Comparison of ENCODE assay signal across 29 cellular contexts in the genomic region with DNA sequence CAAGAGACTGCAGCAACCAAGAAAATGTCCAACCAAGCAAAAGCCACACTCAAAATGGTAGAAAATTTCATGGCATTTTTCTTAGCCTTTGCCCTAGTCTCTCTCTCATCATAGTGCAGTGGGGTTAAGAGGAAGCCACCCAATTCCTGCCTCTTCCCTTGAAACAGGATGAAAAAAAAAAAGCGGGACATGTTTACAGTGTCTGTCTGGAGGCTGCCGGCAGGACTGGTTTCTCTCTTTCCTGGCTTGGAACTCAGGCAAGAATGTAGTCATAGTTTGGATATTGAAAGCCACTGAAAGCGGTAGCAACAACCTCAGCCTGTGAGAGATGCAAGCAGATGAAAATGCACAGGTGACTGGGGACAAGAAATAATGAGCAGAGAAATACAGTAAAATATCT. TPM values are rescaled to one million over a fixed set of nuclear protein-coding genes. Genes with fewer than 3 reads are reported as not detected.
DNase-seq lines count a peak whose midpoint lies in the region; ATAC-seq and TF ChIP-seq lines count a peak whose summit lies in the region.
"Had no signal": no experiment of that assay in that cellular context is flagged by ENCODE, and none has a peak within 500 bp of the region (broad histone marks: within the 10 kb centered on the region; RNA-seq: fewer than 3 reads in every experiment).

No MANE protein-coding gene starts in this region.

- peaks cover 14% of the 10 kb centered on the region for H3K4me1 Mint-ChIP-seq in MCF 10A (ENCODE audit: insufficient read depth, unreplicated experiment)
- H3K4me1 Mint-ChIP-seq: immature natural killer cell; stimulated activated naive CD8-positive, alpha-beta T cell treated with anti-CD3 and anti-CD28 coated beads, Interleukin-15, amount 100 ng/mL, for 72 hours had no signal

- in situ Hi-C loops in T47D (cut with HindIII; ENCODE audit: low pct_unique_long_range_greater_than_20kb, low sequenced_read_pairs), result no loop called here

- no peak overlapping the region for H3K27ac ChIP-seq in A673 (ENCODE audit: low read depth, low read length, poor library complexity, severe bottlenecking)
- H3K27ac ChIP-seq: dorsolateral prefrontal cortex, epithelial cell of prostate, foreskin keratinocyte, tibial nerve, WERI-Rb-1 had no signal

- H3K9me3 ChIP-seq in A673 (ENCODE audit: low read depth, low read length, poor library complexity, severe bottlenecking), result no peaks in the 10 kb centered on the region
- H3K9me3 ChIP-seq: mucosa of descending colon, tibial nerve had no signal

- peak; percentile 7 to 60 for DNase-seq in T47D (ENCODE audit: low read depth in 1 of 2, low spot score in 1 of 2)
- no peak for DNase-seq in MCF 10A (ENCODE audit: unreplicated experiment)
- peak; percentile 26 for DNase-seq in astrocyte of the hippocampus (ENCODE audit: low read depth, low spot score)
- DNase-seq in iris pigment epithelial cell (ENCODE audit: low read depth), result peak; percentile 69
- no peak for DNase-seq in A673 (ENCODE audit: low spot score)
- DNase-seq in left cardiac atrium, result no peak
- DNase-seq: 8988T; activated naive CD4-positive, alpha-beta T cell treated with anti-CD3 and anti-CD28 coated beads, Interleukin-2, amount 50 U/mL, for 16 hours; caudate nucleus; CD8-positive, alpha-beta T cell; dorsolateral prefrontal cortex; foreskin keratinocyte; GF-D8; GOT3; immature natural killer cell; Kasumi-1; mucosa of descending colon; NCI-H1048; NCI-H1930; NCI-H226; stimulated activated naive CD8-positive, alpha-beta T cell treated with anti-CD3 and anti-CD28 coated beads, Interleukin-15, amount 100 ng/mL, for 72 hours; WERI-Rb-1 had no signal

- ATAC-seq in GM19395 (IDR thresholded peaks at IDR 0.05; ENCODE audit: unreplicated experiment) (no peak), left cardiac atrium (no peak), HG03457 (IDR thresholded peaks at IDR 0.05; ENCODE audit: unreplicated experiment) (no peak)
- ATAC-seq: CD8-positive, alpha-beta T cell; foreskin keratinocyte; mucosa of descending colon; sciatic nerve; stimulated activated naive CD8-positive, alpha-beta T cell treated with anti-CD3 and anti-CD28 coated beads, Interleukin-15, amount 100 ng/mL, for 72 hours had no signal

- H3K9me3 Mint-ChIP-seq in MCF 10A (ENCODE audit: unreplicated experiment), result peaks cover 12% of the 10 kb centered on the region
- H3K9me3 Mint-ChIP-seq: CD8-positive, alpha-beta T cell; T-helper 2 cell treated with Interferon-gamma antibody and Interleukin-4, amounts not matched to agents 5 μg/mL and 100 μg/mL, for 36 hours had no signal

- POLR2A ChIA-PET in MCF 10A (lab: Yijun Ruan, JAX) (interaction anchor here (0.6 to 0.9 kb wide), 3 partner anchors 16 to 133 kb away, joined by 3 read pairs; no protein-coding TSS in a partner anchor), A673 (lab: Charles Lee; ENCODE audit: low non-redundant PET) (no interaction called here)

- no peaks in the 10 kb centered on the region for H3K4me1 ChIP-seq in A673 (ENCODE audit: insufficient read depth, low read length, poor library complexity, severe bottlenecking)
- H3K4me1 ChIP-seq: tibial nerve had no signal

- intact Hi-C loops in MCF 10A (cut with micrococcal nuclease), result no loop called here
- intact Hi-C loops in A673 (cut with micrococcal nuclease; ENCODE audit: unreplicated experiment), result no loop called here
- intact Hi-C loops in left cardiac atrium (cut with DNase I), result no loop called here

- H3K27ac Mint-ChIP-seq in MCF 10A (ENCODE audit: low read depth, unreplicated experiment), result no peak overlapping the region
- H3K27ac Mint-ChIP-seq: CD8-positive, alpha-beta T cell; immature natural killer cell; stimulated activated naive CD8-positive, alpha-beta T cell treated with anti-CD3 and anti-CD28 coated beads, Interleukin-15, amount 100 ng/mL, for 72 hours; T-helper 2 cell treated with Interferon-gamma antibody and Interleukin-4, amounts not matched to agents 5 μg/mL and 100 μg/mL, for 36 hours had no signal

- no peak for TF ChIP-seq CTCF in MCF 10A (IDR thresholded peaks at IDR 0.05; ENCODE audit: unreplicated experiment)
- TF ChIP-seq CTCF in A673 (conservative IDR thresholded peaks at IDR 0.05; ENCODE audit: low read depth, low read length), result no peak

- H3K27me3 Mint-ChIP-seq in MCF 10A (ENCODE audit: insufficient read depth, unreplicated experiment), result no peaks in the 10 kb centered on the region
- H3K27me3 Mint-ChIP-seq: stimulated activated naive CD8-positive, alpha-beta T cell treated with anti-CD3 and anti-CD28 coated beads, Interleukin-15, amount 100 ng/mL, for 72 hours had no signal

- CTCF ChIA-PET in MCF 10A (lab: Yijun Ruan, JAX) (interaction anchor here (0.7 kb wide), 1 partner anchor 323 kb away, joined by 3 read pairs; no protein-coding TSS in a partner anchor), A673 (lab: Charles Lee) (no interaction called here)

- no peaks in the 10 kb centered on the region for H3K27me3 ChIP-seq in A673 (replicated peaks; ENCODE audit: insufficient read depth, low read depth, low read length, poor library complexity)
- H3K27me3 ChIP-seq: dorsolateral prefrontal cortex, foreskin keratinocyte, tibial nerve had no signal

- no TSS peak for BruUV-seq in MCF 10A (replicated peaks; lab: Mats Ljungman, UMichigan)
- no TSS peak for BruUV-seq in A673 (replicated peaks; lab: Mats Ljungman, UMichigan)

- peaks cover 6% of the 10 kb centered on the region for H3K36me3 Mint-ChIP-seq in MCF 10A (ENCODE audit: insufficient read depth, unreplicated experiment)
- H3K36me3 Mint-ChIP-seq: CD8-positive, alpha-beta T cell; immature natural killer cell had no signal

- no peak overlapping the region for H3K4me3 ChIP-seq in A673 (ENCODE audit: low read depth, low read length, poor library complexity, severe bottlenecking)
- H3K4me3 ChIP-seq: dorsolateral prefrontal cortex, mucosa of descending colon, tibial nerve had no signal

- no peaks in the 10 kb centered on the region for H3K36me3 ChIP-seq in A673 (ENCODE audit: insufficient read depth, low read length, poor library complexity, severe bottlenecking)
- H3K36me3 ChIP-seq: tibial nerve, WERI-Rb-1 had no signal

- H3K4me3 Mint-ChIP-seq in MCF 10A (ENCODE audit: unreplicated experiment), result no peak overlapping the region
- H3K4me3 Mint-ChIP-seq: CD8-positive, alpha-beta T cell; immature natural killer cell; neural crest cell; stimulated activated naive CD8-positive, alpha-beta T cell treated with anti-CD3 and anti-CD28 coated beads, Interleukin-15, amount 100 ng/mL, for 72 hours; T-helper 2 cell treated with Interferon-gamma antibody and Interleukin-4, amounts not matched to agents 5 μg/mL and 100 μg/mL, for 36 hours had no signal

RNA-seq across cellular contexts. Expression of a gene that starts 13.3 kb away (rescaled TPM):
- total RNA-seq in MCF 10A (2022) (0.29 and 0.49 TPM in 2 replicates), A673 (2021) (not detected in 2 replicates), left cardiac atrium (under 1 TPM in 1 of 2 donors, not detected in 1; 0.15 TPM)
- total RNA-seq: CD8-positive, alpha-beta T cell; neural crest cell; tibial nerve had no signal

Comparison
In these comparisons a context has a peak if more than half of its experiments do, and no peak if none do; other contexts are left out.
1. DNase-seq: peak in T47D (2 of 2), astrocyte of the hippocampus (single experiment) and iris pigment epithelial cell (single experiment); none in MCF 10A (single experiment), A673 (single experiment) and left cardiac atrium (single experiment).